ENCODE assay signal across 16 cellular contexts in genomic region chr13:106088094-106088493, GRCh38.
A peak's percentile ranks its signal among the peaks of the same experiment; 100 is the strongest.
DNase-seq lines count a peak whose midpoint lies in the region; ATAC-seq, FAIRE-seq and TF ChIP-seq lines count a peak whose summit lies in the region.
"Had no signal": no experiment of that assay in that cellular context is flagged by ENCODE, and none has a peak within 500 bp of the region (broad histone marks: within the 10 kb centered on the region; RNA-seq: fewer than 3 reads in every experiment).

No MANE protein-coding gene starts in this region.

- CTCF ChIA-PET in endothelial cell of umbilical vein (lab: Charles Lee): interaction anchor here (0.7 to 1.6 kb wide), 2 partner anchors 9 to 78 kb away, joined by 3 read pairs; no protein-coding TSS in a partner anchor

- no peak overlapping the region for H2BK12ac ChIP-seq in mesenchymal stem cell (ENCODE audit: low read length in 2 of 2)

- FAIRE-seq in H54 (lab: Jason Lieb, UNC) (peak; percentile 52), RCC 7860 (lab: Jason Lieb, UNC) (peak; percentile 93), endothelial cell of umbilical vein (lab: Jason Lieb, UNC) (no peak)
- FAIRE-seq: HTR-8/SVneo had no signal

- H2BK15ac ChIP-seq in mesenchymal stem cell (ENCODE audit: low read depth, poor library complexity, severe bottlenecking): no peak overlapping the region

- H3K79me2 ChIP-seq in endothelial cell of umbilical vein (ENCODE audit: control insufficient read depth, insufficient read depth, low read length): no peaks in the 10 kb centered on the region

- no peak overlapping the region for H2AK5ac ChIP-seq in mesenchymal stem cell (ENCODE audit: low read length, severe bottlenecking)

- no peaks in the 10 kb centered on the region for H3K9me1 ChIP-seq in endothelial cell of umbilical vein (replicated peaks; ENCODE audit: control insufficient read depth, extremely low read depth, insufficient read depth, low read length)

- H3K9ac ChIP-seq in endothelial cell of umbilical vein (replicated peaks; ENCODE audit: extremely low read depth, insufficient read depth, low read length) (no peak overlapping the region), mesenchymal stem cell (ENCODE audit: low read length) (no peak overlapping the region)

- H3K23ac ChIP-seq in mesenchymal stem cell (ENCODE audit: low read length in 2 of 2): no peak overlapping the region

- H2AFZ ChIP-seq in endothelial cell of umbilical vein (ENCODE audit: low read depth, low read length): no peak overlapping the region
- H2AFZ ChIP-seq in mesenchymal stem cell (ENCODE audit: low read depth, low read length): no peak overlapping the region

- no peaks in the 10 kb centered on the region for H3K27me3 ChIP-seq in endothelial cell of umbilical vein (ENCODE audit: control insufficient read depth in 2 of 2, insufficient read depth in 2 of 2, low read length in 2 of 2)
- no peaks in the 10 kb centered on the region for H3K27me3 ChIP-seq in mesenchymal stem cell (ENCODE audit: control insufficient read depth in 1 of 2, insufficient read depth in 1 of 2, low read length in 2 of 2)
- H3K27me3 ChIP-seq: SJCRH30 had no signal

- WGBS in mesenchymal stem cell: 95% methylated on average over 6 of the region's 6 CpGs

- H3K4me3 ChIP-seq in endothelial cell of umbilical vein (replicated peaks in 1 of 3; ENCODE audit: insufficient read depth in 1 of 3, low read depth in 1 of 3, low read length in 3 of 3) (no peak overlapping the region), mesenchymal stem cell (ENCODE audit: insufficient read depth in 1 of 2, low read depth in 1 of 2, low read length in 2 of 2) (no peak overlapping the region)
- H3K4me3 ChIP-seq: SJCRH30 had no signal

- no peak overlapping the region for H3K18ac ChIP-seq in mesenchymal stem cell (ENCODE audit: low read depth in 1 of 2, low read length in 2 of 2)

- H3K14ac ChIP-seq in mesenchymal stem cell (ENCODE audit: low read length in 2 of 2): no peak overlapping the region

- H3K4me2 ChIP-seq in endothelial cell of umbilical vein (ENCODE audit: insufficient read depth, low read length) (no peak overlapping the region), mesenchymal stem cell (ENCODE audit: low read length, poor library complexity, severe bottlenecking) (no peak overlapping the region)

- H3K27ac ChIP-seq in endothelial cell of umbilical vein (ENCODE audit: insufficient read depth, low read depth, low read length) (no peak overlapping the region), mesenchymal stem cell (ENCODE audit: low read length, poor library complexity, severe bottlenecking) (peak overlapping the region; percentile 3)
- H3K27ac ChIP-seq: SJCRH30 had no signal

- H4K91ac ChIP-seq in mesenchymal stem cell (ENCODE audit: low read length): no peak overlapping the region

- POLR2A ChIA-PET in endothelial cell of umbilical vein (lab: Charles Lee): no interaction called here

- TF ChIP-seq POLR2A in H54 (IDR thresholded peaks at IDR 0.05; ENCODE audit: low read depth, low read length) (no peak), endothelial cell of umbilical vein (IDR thresholded peaks at IDR 0.05; ENCODE audit: low read depth, low read length) (no peak), GM18505 (IDR thresholded peaks at IDR 0.05; ENCODE audit: borderline replicate concordance, extremely low read depth, insufficient read depth, insufficient read length) (no peak)

- no peak overlapping the region for H2BK120ac ChIP-seq in mesenchymal stem cell (ENCODE audit: low read depth, low read length)

- H4K20me1 ChIP-seq in endothelial cell of umbilical vein (replicated peaks; ENCODE audit: control insufficient read depth, extremely low read depth, insufficient read depth, low read length): no peaks in the 10 kb centered on the region

- no peak for TF ChIP-seq CTCF in endothelial cell of umbilical vein (IDR thresholded peaks at IDR 0.05; ENCODE audit: extremely low read depth in 1 of 2, insufficient read depth in 1 of 2, low read depth in 1 of 2, low read length in 2 of 2)

- no peak for ATAC-seq in GM18505 (IDR thresholded peaks at IDR 0.05; ENCODE audit: unreplicated experiment)
- ATAC-seq in HG03432 (IDR thresholded peaks at IDR 0.05; ENCODE audit: unreplicated experiment): no peak

- dilution Hi-C loops in endothelial cell of umbilical vein (cut with MboI; ENCODE audit: extremely low pct_ligation_motif_present, low sequenced_read_pairs): no loop called here

- no peaks in the 10 kb centered on the region for H3K79me1 ChIP-seq in mesenchymal stem cell (replicated peaks; ENCODE audit: low read length, poor library complexity, severe bottlenecking)

- intact Hi-C loops in endothelial cell of umbilical vein (cut with micrococcal nuclease): loop anchor here (10.0 kb wide), 2 partner anchors 407 to 1513 kb away; no protein-coding TSS in a partner anchor

- no TSS peak for BruUV-seq in endothelial cell of umbilical vein (replicated peaks; lab: Mats Ljungman, UMichigan)

- H3K4me1 ChIP-seq in endothelial cell of umbilical vein (ENCODE audit: control insufficient read depth, extremely low read depth, insufficient read depth, low read length) (no peaks in the 10 kb centered on the region), mesenchymal stem cell (ENCODE audit: control insufficient read depth, insufficient read depth, low read depth, low read length) (no peaks in the 10 kb centered on the region)
- H3K4me1 ChIP-seq: SJCRH30 had no signal

- DNase-seq in H54 (ENCODE audit: insufficient read length, low spot score): no peak
- peak; percentile 83 for DNase-seq in RCC 7860 (ENCODE audit: low spot score)
- no peak for DNase-seq in endothelial cell of umbilical vein (ENCODE audit: low read depth, low spot score)
- DNase-seq in mesenchymal stem cell: no peak
- DNase-seq in LoVo (ENCODE audit: low spot score): no peak
- DNase-seq in activated gamma-delta T cell treated with Interleukin-2 at 50 U/mL for 16 hours: no peak
- DNase-seq: Caco-2, DMS53, HCEC 1CT, NCI-H1436, NCI-H2227 treated with DMSO at 0.1 percent for 48 hours, NCI-H524 treated with DMSO at 0.1 percent for 48 hours, SJCRH30 had no signal

- H3K9me3 ChIP-seq in endothelial cell of umbilical vein (replicated peaks; ENCODE audit: control insufficient read depth, insufficient read depth, low read length): no peaks in the 10 kb centered on the region
- no peaks in the 10 kb centered on the region for H3K9me3 ChIP-seq in mesenchymal stem cell (ENCODE audit: control insufficient read depth, low read length)
- H3K9me3 ChIP-seq: Caco-2, SJCRH30 had no signal

- no peak overlapping the region for H2BK5ac ChIP-seq in mesenchymal stem cell (ENCODE audit: low read depth, low read length, poor library complexity, severe bottlenecking)

- H3K4ac ChIP-seq in mesenchymal stem cell (ENCODE audit: low read depth in 1 of 2, low read length in 2 of 2): no peak overlapping the region

- H3K36me3 ChIP-seq in endothelial cell of umbilical vein (ENCODE audit: control insufficient read depth in 2 of 2, extremely low read depth in 1 of 2, insufficient read depth in 2 of 2, low read length in 2 of 2): no peaks in the 10 kb centered on the region
- no peaks in the 10 kb centered on the region for H3K36me3 ChIP-seq in mesenchymal stem cell (ENCODE audit: control insufficient read depth in 1 of 2, insufficient read depth in 2 of 2, low read depth in 1 of 2, low read length in 2 of 2)
- H3K36me3 ChIP-seq: SJCRH30 had no signal

- no peak overlapping the region for H4K8ac ChIP-seq in mesenchymal stem cell (ENCODE audit: low read length)

TF ChIP-seq in endothelial cell of umbilical vein, 7 proteins besides CTCF, POLR2A, EP300 and RAD21:
- TF ChIP-seq FOS (IDR thresholded peaks at IDR 0.05; ENCODE audit: borderline replicate concordance, insufficient read depth, low read length): peak; percentile 6
- no peak for TF ChIP-seq POLR2AphosphoS5 (IDR thresholded peaks at IDR 0.05; ENCODE audit: insufficient read depth, low read depth, low read length)
TF ChIP-seq in endothelial cell of umbilical vein: peak in this region for 1.
